23 cellular contexts compared by ENCODE assay signal in genomic region chr5:74430910-74431309, GRCh38.
"Had no signal": no experiment of that assay in that cellular context is flagged by ENCODE, and none has a peak within 500 bp of the region (broad histone marks: within the 10 kb centered on the region; RNA-seq: fewer than 3 reads in every experiment).

No MANE protein-coding gene starts in this region.

- H3K27ac Mint-ChIP-seq: naive thymus-derived CD8-positive, alpha-beta T cell; nephron; progenitor cell of endocrine pancreas; stimulated activated effector memory CD8-positive, alpha-beta T cell treated with anti-CD3 and anti-CD28 coated beads, Interleukin-12 subunit alpha, Interleukin-12 subunit beta, amount 100 ng/mL, for 72 hours; stimulated activated naive CD8-positive, alpha-beta T cell treated with anti-CD3 and anti-CD28 coated beads, Interleukin-15, Interleukin-2, amounts not matched to agents 100 ng/mL and 50 ng/mL, for 24 hours had no signal

- H3K27me3 ChIP-seq: left lung, ovary, right atrium auricular region, tibial nerve, upper lobe of left lung, vagina had no signal

- H3K36me3 Mint-ChIP-seq: naive thymus-derived CD8-positive, alpha-beta T cell; stimulated activated effector memory CD8-positive, alpha-beta T cell treated with anti-CD3 and anti-CD28 coated beads, Interleukin-12 subunit alpha, Interleukin-12 subunit beta, amount 100 ng/mL, for 72 hours had no signal

- H3K4me3 Mint-ChIP-seq: naive thymus-derived CD8-positive, alpha-beta T cell; nephron; neural crest cell; stimulated activated effector memory CD8-positive, alpha-beta T cell treated with anti-CD3 and anti-CD28 coated beads, Interleukin-12 subunit alpha, Interleukin-12 subunit beta, amount 100 ng/mL, for 72 hours; stimulated activated naive CD8-positive, alpha-beta T cell treated with anti-CD3 and anti-CD28 coated beads, Interleukin-15, Interleukin-2, amounts not matched to agents 100 ng/mL and 50 ng/mL, for 24 hours had no signal

- DNase-seq: hippocampal formation; kidney glomerular epithelial cell; left cardiac atrium; left lung; lower lobe of right lung; mammary epithelial cell; mesenchymal stem cell; naive thymus-derived CD8-positive, alpha-beta T cell; ovary; spleen; stimulated activated CD4-positive, alpha-beta T cell treated with anti-CD3 and anti-CD28 coated beads, Interleukin-4, amount 100 ng/mL, for 24 hours; stimulated activated naive CD4-positive, alpha-beta T cell had no signal

- H3K9me3 Mint-ChIP-seq: stimulated activated effector memory CD8-positive, alpha-beta T cell treated with anti-CD3 and anti-CD28 coated beads, Interleukin-12 subunit alpha, Interleukin-12 subunit beta, amount 100 ng/mL, for 72 hours; stimulated activated naive CD8-positive, alpha-beta T cell treated with anti-CD3 and anti-CD28 coated beads, Interleukin-15, Interleukin-2, amounts not matched to agents 100 ng/mL and 50 ng/mL, for 24 hours had no signal

- ATAC-seq: left cardiac atrium; lower lobe of right lung; naive thymus-derived CD8-positive, alpha-beta T cell; sciatic nerve; stimulated activated effector memory CD8-positive, alpha-beta T cell treated with anti-CD3 and anti-CD28 coated beads, Interleukin-12 subunit alpha, Interleukin-12 subunit beta, amount 100 ng/mL, for 72 hours had no signal

- H3K4me3 ChIP-seq: left lung, lower lobe of right lung, ovary, right atrium auricular region, skin epidermis, spleen, tibial nerve, upper lobe of left lung, vagina had no signal

- H3K9me3 ChIP-seq: left lung, lower lobe of right lung, ovary, right atrium auricular region, tibial nerve, upper lobe of left lung, vagina had no signal

- H3K36me3 ChIP-seq: left lung, lower lobe of right lung, ovary, right atrium auricular region, spleen, tibial nerve, upper lobe of left lung, vagina had no signal

- H3K27ac ChIP-seq: left lung, lower lobe of right lung, ovary, right atrium auricular region, skin epidermis, spleen, tibial nerve, upper lobe of left lung, vagina had no signal

- H3K4me1 Mint-ChIP-seq: stimulated activated effector memory CD8-positive, alpha-beta T cell treated with anti-CD3 and anti-CD28 coated beads, Interleukin-12 subunit alpha, Interleukin-12 subunit beta, amount 100 ng/mL, for 72 hours had no signal
